ENCODE assay signal across 24 cellular contexts in genomic region chr18:48656176-48656575, GRCh38.
DNase-seq lines count a peak whose midpoint lies in the region; ATAC-seq, FAIRE-seq and TF ChIP-seq lines count a peak whose summit lies in the region.
"Had no signal": no experiment of that assay in that cellular context is flagged by ENCODE, and none has a peak within 500 bp of the region (broad histone marks: within the 10 kb centered on the region; RNA-seq: fewer than 3 reads in every experiment).

No MANE protein-coding gene starts in this region.

- H3K4me3 Mint-ChIP-seq in astrocyte (ENCODE audit: unreplicated experiment) (no peak overlapping the region), glutamatergic neuron (ENCODE audit: unreplicated experiment) (no peak overlapping the region), neural progenitor cell (no peak overlapping the region)

- H3K36me3 Mint-ChIP-seq in astrocyte (ENCODE audit: low read depth, unreplicated experiment) (peaks cover 12% of the 10 kb centered on the region), glutamatergic neuron (ENCODE audit: unreplicated experiment) (no peaks in the 10 kb centered on the region), neural progenitor cell (no peaks in the 10 kb centered on the region)

- no peak for TF ChIP-seq RAD21 in SK-N-SH (IDR thresholded peaks at IDR 0.05; ENCODE audit: low read length)

- 92% methylated on average over 2 of the region's 2 CpGs for whole genome bisulfite sequencing in SK-N-SH (ENCODE audit: low lambda C conversion rate)

- POLR2A ChIA-PET in AG04450 (lab: Yijun Ruan, JAX) (no interaction called here), SK-N-SH (lab: Yijun Ruan, JAX) (no interaction called here)

- no peak for TF ChIP-seq EP300 in SK-N-SH (IDR thresholded peaks at IDR 0.05; ENCODE audit: borderline replicate concordance in 1 of 2, low read depth in 1 of 2, low read length in 1 of 2)

- H3K9me3 ChIP-seq in AG04450 (ENCODE audit: control insufficient read depth, insufficient read depth, low read length) (no peaks in the 10 kb centered on the region), astrocyte (ENCODE audit: insufficient read depth, low read depth, low read length) (no peaks in the 10 kb centered on the region), neural progenitor cell (ENCODE audit: low read depth) (no peaks in the 10 kb centered on the region), SK-N-SH (no peaks in the 10 kb centered on the region)
- H3K9me3 ChIP-seq: BE2C had no signal

- FAIRE-seq in astrocyte (lab: Jason Lieb, UNC) = no peak
- FAIRE-seq: A204.1, D721Med had no signal

- no peaks in the 10 kb centered on the region for H3K27me3 Mint-ChIP-seq in astrocyte (ENCODE audit: low read depth, unreplicated experiment)
- H3K27me3 Mint-ChIP-seq in glutamatergic neuron (ENCODE audit: unreplicated experiment) = peaks cover 9% of the 10 kb centered on the region
- H3K27me3 Mint-ChIP-seq in neural progenitor cell (ENCODE audit: insufficient read depth, low read depth) = peaks cover 2% of the 10 kb centered on the region

- H3K9me2 ChIP-seq in SK-N-SH = no peaks in the 10 kb centered on the region

- no peak overlapping the region for H3K9ac ChIP-seq in astrocyte (ENCODE audit: low read length)
- no peak overlapping the region for H3K9ac ChIP-seq in neural progenitor cell
- no peak overlapping the region for H3K9ac ChIP-seq in SK-N-SH

- peaks cover 23% of the 10 kb centered on the region for H3K4me1 ChIP-seq in astrocyte (ENCODE audit: insufficient read depth, low read length)
- H3K4me1 ChIP-seq in neural progenitor cell = peaks cover 19% of the 10 kb centered on the region
- peaks cover 26 to 29% of the 10 kb centered on the region in 2 experiments for H3K4me1 ChIP-seq in SK-N-SH (ENCODE audit: control insufficient read depth in 1 of 2, insufficient read depth in 2 of 2, low read depth in 1 of 2, low read length in 1 of 2)

- H2AFZ ChIP-seq in astrocyte (ENCODE audit: low read depth, low read length) (no peak overlapping the region), neural progenitor cell (replicated peaks) (no peak overlapping the region), SK-N-SH (ENCODE audit: low read depth) (no peak overlapping the region)
- H2AFZ ChIP-seq: PC-9 had no signal

- H3K27me3 ChIP-seq in AG04450 (ENCODE audit: control insufficient read depth, insufficient read depth, low read length) (no peaks in the 10 kb centered on the region), astrocyte (ENCODE audit: insufficient read depth, low read length) (no peaks in the 10 kb centered on the region), neural progenitor cell (no peaks in the 10 kb centered on the region), SK-N-SH (ENCODE audit: insufficient read depth) (no peaks in the 10 kb centered on the region)
- H3K27me3 ChIP-seq: BE2C had no signal

- H3K36me3 ChIP-seq in astrocyte (ENCODE audit: insufficient read depth, low read length) = no peaks in the 10 kb centered on the region
- no peaks in the 10 kb centered on the region for H3K36me3 ChIP-seq in neural progenitor cell
- no peaks in the 10 kb centered on the region for H3K36me3 ChIP-seq in SK-N-SH (replicated peaks in 1 of 2; ENCODE audit: control insufficient read depth in 1 of 2, insufficient read depth in 2 of 2, low read length in 1 of 2)
- H3K36me3 ChIP-seq: BE2C had no signal

- H3K4me1 Mint-ChIP-seq in astrocyte (ENCODE audit: low read depth, unreplicated experiment) (peaks cover 7% of the 10 kb centered on the region), glutamatergic neuron (ENCODE audit: low read depth, unreplicated experiment) (peaks cover 13% of the 10 kb centered on the region), neural progenitor cell (peaks cover 15% of the 10 kb centered on the region)

- CTCF ChIA-PET in AG04450 (lab: Charles Lee) = no interaction called here
- CTCF ChIA-PET in SK-N-SH (lab: Yijun Ruan, JAX) = interaction anchor here (1.1 to 1.7 kb wide), 3 partner anchors 16 to 211 kb away, joined by 3 to 7 read pairs (median 3); no protein-coding TSS in a partner anchor

- no peak for TF ChIP-seq CTCF in AG04450 (IDR thresholded peaks at IDR 0.05; ENCODE audit: low read depth, low read length)
- TF ChIP-seq CTCF in astrocyte (IDR thresholded peaks at IDR 0.05; ENCODE audit: insufficient read depth, low read depth, low read length) = no peak
- TF ChIP-seq CTCF in glutamatergic neuron (IDR thresholded peaks at IDR 0.05; ENCODE audit: partially characterized antibody, unreplicated experiment) = no peak
- TF ChIP-seq CTCF in neural progenitor cell (IDR thresholded peaks at IDR 0.05) = no peak
- no peak for TF ChIP-seq CTCF in SK-N-SH (IDR thresholded peaks at IDR 0.05)

- H3K9me3 Mint-ChIP-seq in astrocyte (ENCODE audit: unreplicated experiment) (peaks cover 7% of the 10 kb centered on the region), glutamatergic neuron (ENCODE audit: unreplicated experiment) (peaks cover 8% of the 10 kb centered on the region), neural progenitor cell (peaks cover 10% of the 10 kb centered on the region)

- H3K4me3 ChIP-seq in AG04450 (ENCODE audit: low read depth, low read length) (no peak overlapping the region), astrocyte (ENCODE audit: insufficient read depth, low read depth, low read length) (no peak overlapping the region), neural progenitor cell (no peak overlapping the region), SK-N-SH (ENCODE audit: low read depth in 2 of 2, low read length in 1 of 2) (no peak overlapping the region)
- H3K4me3 ChIP-seq: PC-9 had no signal

- ATAC-seq in HG02763 (IDR thresholded peaks at IDR 0.05; ENCODE audit: unreplicated experiment) (no peak), GM18868 (IDR thresholded peaks at IDR 0.05; ENCODE audit: unreplicated experiment) (no peak)

- H3K27ac ChIP-seq in AG04450 (ENCODE audit: low read depth, low read length) (peak overlapping the region; percentile 31), astrocyte (ENCODE audit: low read depth, low read length) (no peak overlapping the region), neural progenitor cell (no peak overlapping the region), SK-N-SH (ENCODE audit: low read depth in 2 of 2, low read length in 1 of 2) (peak overlapping the region in 1 of 2 experiments; percentile 50; a peak in 1 of 4 replicates)
- H3K27ac ChIP-seq: PC-9 had no signal

- DNase-seq in AG04450 (ENCODE audit: low read depth, low spot score) (no peak), astrocyte (ENCODE audit: low read depth) (no peak), glutamatergic neuron (no peak), neural progenitor cell (ENCODE audit: low spot score) (no peak), NCI-H1417 (lab: John Stamatoyannopoulos, UW) (no peak), SK-N-SH (no peak)
- DNase-seq: BE2C, DMS53, GDM1, H7, KBM-7, NCI-H1092, NCI-H1436 treated with DMSO at 0.1 percent for 48 hours, NCI-H1930, NCI-H226, NCI-H510A treated with DMSO at 0.1 percent for 48 hours, NCI-H748 treated with DMSO at 0.1 percent for 48 hours, PC-9, RPMI8226, SHP77 had no signal

- H3K4me2 ChIP-seq in astrocyte (ENCODE audit: low read length) (peak overlapping the region; percentile 29), neural progenitor cell (peak overlapping the region; percentile 10), SK-N-SH (no peak overlapping the region; the same call in 1 of the 2 replicates)
- H3K4me2 ChIP-seq: PC-9 had no signal

- H3K27ac Mint-ChIP-seq in astrocyte (ENCODE audit: unreplicated experiment) = peak overlapping the region; percentile 62
- H3K27ac Mint-ChIP-seq in glutamatergic neuron (ENCODE audit: unreplicated experiment) = peak overlapping the region; percentile 5
- peak overlapping the region; percentile 64 for H3K27ac Mint-ChIP-seq in neural progenitor cell

- H4K20me1 ChIP-seq in astrocyte (ENCODE audit: insufficient read depth, low read length) (peaks cover 56% of the 10 kb centered on the region), neural progenitor cell (ENCODE audit: low read depth) (peaks cover 10% of the 10 kb centered on the region), SK-N-SH (ENCODE audit: insufficient read depth) (peaks cover 34% of the 10 kb centered on the region; the same call in 1 of the 2 replicates)

- H3F3A ChIP-seq in neural progenitor cell (ENCODE audit: low read depth) = peaks cover 19% of the 10 kb centered on the region
- H3F3A ChIP-seq in SK-N-SH (replicated peaks; ENCODE audit: insufficient read depth) = peaks cover 14% of the 10 kb centered on the region

- H3K79me2 ChIP-seq in astrocyte (ENCODE audit: insufficient read depth, low read length) = peaks cover 37% of the 10 kb centered on the region
- no peaks in the 10 kb centered on the region for H3K79me2 ChIP-seq in neural progenitor cell (ENCODE audit: low read depth)
- peaks cover 50% of the 10 kb centered on the region for H3K79me2 ChIP-seq in SK-N-SH (ENCODE audit: insufficient read depth)

TF ChIP-seq in SK-N-SH, 30 proteins besides CTCF, POLR2A, EP300 and RAD21:
- TF ChIP-seq MAX (IDR thresholded peaks at IDR 0.05; ENCODE audit: low read depth) (no peak), FOXM1 (IDR thresholded peaks at IDR 0.05; ENCODE audit: low read depth) (no peak), SMC3 (IDR thresholded peaks at IDR 0.05; ENCODE audit: low read depth, low read length) (no peak), RCOR1 (IDR thresholded peaks at IDR 0.05; ENCODE audit: low read length) (no peak), NRF1 (IDR thresholded peaks at IDR 0.05; ENCODE audit: low read depth, low read length) (no peak), NFIC (IDR thresholded peaks at IDR 0.05; ENCODE audit: borderline replicate concordance) (no peak)
- TF ChIP-seq, protein P1, sequence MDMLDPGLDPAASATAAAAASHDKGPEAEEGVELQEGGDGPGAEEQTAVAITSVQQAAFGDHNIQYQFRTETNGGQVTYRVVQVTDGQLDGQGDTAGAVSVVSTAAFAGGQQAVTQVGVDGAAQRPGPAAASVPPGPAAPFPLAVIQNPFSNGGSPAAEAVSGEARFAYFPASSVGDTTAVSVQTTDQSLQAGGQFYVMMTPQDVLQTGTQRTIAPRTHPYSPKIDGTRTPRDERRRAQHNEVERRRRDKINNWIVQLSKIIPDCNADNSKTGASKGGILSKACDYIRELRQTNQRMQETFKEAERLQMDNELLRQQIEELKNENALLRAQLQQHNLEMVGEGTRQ (IDR thresholded peaks at IDR 0.05; ENCODE audit: borderline replicate concordance, low read depth, low read length) = no peak
TF ChIP-seq in SK-N-SH: peak in this region for 0.

Comparison
In these comparisons a context has a peak if more than half of its experiments do, and no peak if none do; other contexts are left out.
1. H3K27ac Mint-ChIP-seq: peak in every context shown above with its lines; median percentile 64 in neural progenitor cell; 62 in astrocyte; 5 in glutamatergic neuron.